Comparison of ENCODE assay signal across 11 cellular contexts in the genomic region with DNA sequence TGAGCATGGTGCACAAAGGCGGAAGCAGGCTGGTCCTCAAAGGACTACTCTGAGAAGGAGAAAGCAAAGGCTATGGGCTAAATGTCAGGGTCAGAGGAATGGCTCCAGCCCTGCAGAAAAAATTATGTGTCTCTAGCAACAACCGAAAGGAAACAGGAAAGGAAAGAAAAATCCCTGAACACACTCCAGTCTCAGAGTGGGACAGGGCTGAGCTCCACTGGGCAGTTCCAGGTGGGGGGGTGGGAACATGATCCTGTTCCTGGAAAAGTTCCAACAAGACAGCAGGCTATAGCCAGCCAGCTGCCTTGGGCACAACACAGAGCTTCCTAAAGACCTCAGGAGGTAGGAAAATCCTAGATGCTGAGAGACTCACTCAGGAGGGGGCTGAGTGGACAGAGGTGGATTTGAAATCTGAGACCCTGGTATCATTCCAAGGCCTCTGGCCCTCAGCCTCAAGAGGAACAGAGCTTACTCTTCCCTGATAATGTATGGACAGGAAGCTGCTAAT.
DNase-seq lines count a peak whose midpoint lies in the region; TF ChIP-seq lines count a peak whose summit lies in the region.
"Had no signal": no experiment of that assay in that cellular context is flagged by ENCODE, and none has a peak within 500 bp of the region (broad histone marks: within the 10 kb centered on the region; RNA-seq: fewer than 3 reads in every experiment).

No MANE protein-coding gene starts in this region.

- H3K4ac ChIP-seq in mesenchymal stem cell (ENCODE audit: low read depth in 1 of 2, low read length in 2 of 2): no peak overlapping the region

- H3K4me2 ChIP-seq in mesenchymal stem cell (ENCODE audit: low read length, poor library complexity, severe bottlenecking): no peak overlapping the region

- H4K8ac ChIP-seq in mesenchymal stem cell (ENCODE audit: low read length): no peak overlapping the region

- POLR2A ChIA-PET in RWPE1 (lab: Yijun Ruan, JAX; ENCODE audit: low non-redundant PET): no interaction called here

- H3K27ac ChIP-seq in C4-2B (peak overlapping the region; percentile 11; the same call in 1 of the 2 replicates), RWPE1 (peak overlapping the region; percentile 56), mesenchymal stem cell (ENCODE audit: low read length, poor library complexity, severe bottlenecking) (no peak overlapping the region), breast epithelium (peak overlapping the region in 1 of 2 donors; percentile 7)
- H3K27ac ChIP-seq: prostate gland had no signal

- TF ChIP-seq CTCF in C4-2B (conservative IDR thresholded peaks at IDR 0.05) (no peak), RWPE1 (conservative IDR thresholded peaks at IDR 0.05; ENCODE audit: low read depth) (no peak), breast epithelium (IDR thresholded peaks at IDR 0.05) (no peak)

- no peaks in the 10 kb centered on the region for H3K79me1 ChIP-seq in mesenchymal stem cell (replicated peaks; ENCODE audit: low read length, poor library complexity, severe bottlenecking)

- no peak overlapping the region for H2BK15ac ChIP-seq in mesenchymal stem cell (ENCODE audit: low read depth, poor library complexity, severe bottlenecking)

- peak overlapping the region; percentile 31 for H2AFZ ChIP-seq in mesenchymal stem cell (ENCODE audit: low read depth, low read length)

- H3K14ac ChIP-seq in mesenchymal stem cell (ENCODE audit: low read length in 2 of 2): no peak overlapping the region

- no peak overlapping the region for H2AK5ac ChIP-seq in mesenchymal stem cell (ENCODE audit: low read length, severe bottlenecking)

- no peak for TF ChIP-seq POLR2A in breast epithelium (IDR thresholded peaks at IDR 0.05)

- no peak overlapping the region for H2BK5ac ChIP-seq in mesenchymal stem cell (ENCODE audit: low read depth, low read length, poor library complexity, severe bottlenecking)

- H3K9ac ChIP-seq in mesenchymal stem cell (ENCODE audit: low read length): no peak overlapping the region

- H2BK120ac ChIP-seq in mesenchymal stem cell (ENCODE audit: low read depth, low read length): no peak overlapping the region

- H3K4me1 ChIP-seq in mesenchymal stem cell (ENCODE audit: control insufficient read depth, insufficient read depth, low read depth, low read length): no peaks in the 10 kb centered on the region
- H3K4me1 ChIP-seq in breast epithelium: no peaks in the 10 kb centered on the region
- H3K4me1 ChIP-seq: prostate gland had no signal

- intact Hi-C loops in breast epithelium (cut with DNase I; ENCODE audit: low total_unique reads): no loop called here

- H3K23ac ChIP-seq in mesenchymal stem cell (ENCODE audit: low read length in 2 of 2): no peak overlapping the region

- H3K9me3 ChIP-seq in mesenchymal stem cell (ENCODE audit: control insufficient read depth, low read length) (no peaks in the 10 kb centered on the region), breast epithelium (no peaks in the 10 kb centered on the region)
- H3K9me3 ChIP-seq: prostate gland had no signal

- no peak overlapping the region for H2BK12ac ChIP-seq in mesenchymal stem cell (ENCODE audit: low read length in 2 of 2)

- 92% methylated on average over 1 of the region's 2 CpGs for WGBS in mesenchymal stem cell

- no peaks in the 10 kb centered on the region for H3K27me3 ChIP-seq in mesenchymal stem cell (ENCODE audit: control insufficient read depth in 1 of 2, insufficient read depth in 1 of 2, low read length in 2 of 2)
- H3K27me3 ChIP-seq in breast epithelium: peaks cover 0 to 29% of the 10 kb centered on the region in 2 donors

- H3K36me3 ChIP-seq in mesenchymal stem cell (ENCODE audit: control insufficient read depth in 1 of 2, insufficient read depth in 2 of 2, low read depth in 1 of 2, low read length in 2 of 2): no peaks in the 10 kb centered on the region
- H3K36me3 ChIP-seq in breast epithelium: no peaks in the 10 kb centered on the region
- H3K36me3 ChIP-seq: prostate gland had no signal

- no peak overlapping the region for H4K91ac ChIP-seq in mesenchymal stem cell (ENCODE audit: low read length)

- DNase-seq in NCI-H1105 treated with DMSO at 0.1 percent for 48 hours (lab: John Stamatoyannopoulos, UW) (peak; percentile 53), RWPE1 (ENCODE audit: low spot score) (peak; percentile 2), mesenchymal stem cell (no peak), breast epithelium (ENCODE audit: low spot score in 2 of 2) (no peak), KG1 (lab: John Stamatoyannopoulos, UW) (no peak), midbrain (lab: John Stamatoyannopoulos, UW) (no peak), HT-29 (ENCODE audit: low spot score) (no peak)
- DNase-seq: activated naive CD8-positive, alpha-beta T cell treated with anti-CD3 and anti-CD28 coated beads, Interleukin-2, amount 50 U/mL, for 24 hours; cortex of kidney had no signal

- CTCF ChIA-PET in RWPE1 (lab: Yijun Ruan, JAX): no interaction called here

- H3K18ac ChIP-seq in mesenchymal stem cell (ENCODE audit: low read depth in 1 of 2, low read length in 2 of 2): no peak overlapping the region

- H3K4me3 ChIP-seq in mesenchymal stem cell (ENCODE audit: insufficient read depth in 1 of 2, low read depth in 1 of 2, low read length in 2 of 2): no peak overlapping the region
- no peak overlapping the region for H3K4me3 ChIP-seq in breast epithelium
- H3K4me3 ChIP-seq: prostate gland had no signal

Comparison
In these comparisons a context has a peak if more than half of its experiments do, and no peak if none do; other contexts are left out.
1. DNase-seq: peak in NCI-H1105 treated with DMSO at 0.1 percent for 48 hours (single experiment) and RWPE1 (single experiment); none in mesenchymal stem cell (single experiment), breast epithelium (0 of 2), KG1 (single experiment), midbrain (single experiment) and HT-29 (single experiment).